Comparison of ENCODE assay signal across 1 cellular context in genomic region chr1:209646558-209646957, GRCh38.
TF ChIP-seq lines count a peak whose summit lies in the region.

No MANE protein-coding gene starts in this region.

TF ChIP-seq in GM23338, 12 proteins besides CTCF, POLR2A, EP300 and RAD21 (continued from another document):
- TF ChIP-seq ZNF462 (CRISPR knock-in tag; IDR thresholded peaks at IDR 0.05), result no peak
- TF ChIP-seq ETS1 (IDR thresholded peaks at IDR 0.05), result no peak
- no peak for TF ChIP-seq EZH2phosphoT487 (IDR thresholded peaks at IDR 0.05; ENCODE audit: unreplicated experiment)
- no peak for TF ChIP-seq ZNF331 (CRISPR knock-in tag; IDR thresholded peaks at IDR 0.05; ENCODE audit: low read depth)
- no peak for TF ChIP-seq CREB1 (CRISPR knock-in tag; IDR thresholded peaks at IDR 0.05; ENCODE audit: low read depth)
- no peak for TF ChIP-seq NANOG (IDR thresholded peaks at IDR 0.05; ENCODE audit: borderline replicate concordance)
- no peak for TF ChIP-seq REST (IDR thresholded peaks at IDR 0.05; ENCODE audit: unreplicated experiment)
TF ChIP-seq in GM23338: peak in this region for 0.
